Comparison of ENCODE assay signal across 15 cellular contexts in the genomic region with DNA sequence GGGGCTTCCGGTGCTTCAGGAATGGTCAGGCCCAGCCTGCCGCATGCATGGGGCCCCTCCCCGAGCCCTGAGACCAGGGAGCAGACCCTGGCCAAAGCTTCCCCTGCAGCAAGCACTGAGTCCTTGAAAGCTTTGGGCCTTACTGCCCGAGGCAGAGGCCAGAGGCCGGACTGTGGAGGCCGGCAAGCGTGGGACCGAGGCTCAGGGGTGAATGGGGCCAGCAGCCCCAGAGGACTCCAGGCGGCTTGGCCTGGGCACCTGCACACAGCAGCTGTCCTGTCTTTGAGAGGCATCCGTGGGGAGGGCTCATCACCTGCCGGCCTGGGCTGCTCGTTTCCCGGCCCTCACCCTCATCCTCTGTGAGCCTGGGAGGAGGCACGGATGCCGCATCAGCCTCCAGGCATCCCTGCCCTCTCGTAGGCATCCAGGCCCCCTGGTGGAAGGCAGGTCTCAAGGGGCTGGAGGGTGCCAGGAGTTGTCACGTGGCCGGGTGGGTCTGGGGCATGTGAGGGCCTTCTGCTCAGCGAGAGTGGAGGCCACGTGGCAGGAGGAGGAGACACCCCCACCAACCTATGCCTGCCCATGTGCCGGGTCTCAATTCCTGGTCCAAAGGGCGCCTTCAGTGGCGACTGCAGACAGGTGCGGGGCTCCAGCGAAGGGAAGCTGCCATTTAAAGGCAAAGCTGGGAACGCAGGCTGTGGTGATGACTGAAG. TPM values are rescaled to one million over a fixed set of nuclear protein-coding genes. Genes with fewer than 3 reads are reported as not detected.
A peak's percentile ranks its signal among the peaks of the same experiment; 100 is the strongest.
DNase-seq lines count a peak whose midpoint lies in the region; ATAC-seq and TF ChIP-seq lines count a peak whose summit lies in the region.
"Had no signal": no experiment of that assay in that cellular context is flagged by ENCODE, and none has a peak within 500 bp of the region (broad histone marks: within the 10 kb centered on the region; RNA-seq: fewer than 3 reads in every experiment).

No MANE protein-coding gene starts in this region.

- H3K9me3 ChIP-seq in IMR-90 (ENCODE audit: control insufficient read depth, insufficient read depth, low read length), result no peaks in the 10 kb centered on the region
- no peaks in the 10 kb centered on the region for H3K9me3 ChIP-seq in stomach
- no peaks in the 10 kb centered on the region for H3K9me3 ChIP-seq in heart right ventricle
- H3K9me3 ChIP-seq: right atrium auricular region, suprapubic skin had no signal

- no TSS peak for BruUV-seq in IMR-90 (replicated peaks; lab: Mats Ljungman, UMichigan)

- TF ChIP-seq RAD21 in IMR-90 (IDR thresholded peaks at IDR 0.05; ENCODE audit: low read length), result 0 out of 2 replicates have a peak, but pooled peaks have one; percentile 13

- 97% methylated on average over 12 of the region's 26 CpGs; no CpG with 5 or more reads in 1 of the 2 experiments for WGBS in IMR-90 (ENCODE audit: extremely low coverage in 2 of 2, insufficient read length in 1 of 2), 2 experiments
- 75 to 89% (median 79%) methylated on average over 18 to 26 of the region's 26 CpGs for WGBS in stomach, 5 donors
- WGBS in heart right ventricle, 2 donors, result 83 to 84% methylated on average over 26 of the region's 26 CpGs

- H3K27ac ChIP-seq in IMR-90 (ENCODE audit: insufficient read depth, low read length) (no peak overlapping the region), stomach (peak overlapping the region in 3 of 5 donors; percentile 76 to 85 (median 81)), heart right ventricle (no peak overlapping the region)
- H3K27ac ChIP-seq: right atrium auricular region, suprapubic skin had no signal

- TF ChIP-seq EP300 in stomach (IDR thresholded peaks at IDR 0.05), result no peak

- H2BK15ac ChIP-seq in IMR-90 (ENCODE audit: low read depth, low read length), result no peak overlapping the region

- H3K23ac ChIP-seq in IMR-90 (ENCODE audit: low read depth, low read length), result no peak overlapping the region

- no peak overlapping the region for H2AFZ ChIP-seq in IMR-90 (replicated peaks; ENCODE audit: low read length, poor library complexity)

- TF ChIP-seq CTCF in IMR-90 (conservative IDR thresholded peaks at IDR 0.05; ENCODE audit: low read depth, low read length), result 0 out of 2 replicates have a peak, but pooled peaks have one; percentile 16
- no peak for TF ChIP-seq CTCF in stomach (IDR thresholded peaks at IDR 0.05)
- no peak for TF ChIP-seq CTCF in heart right ventricle (IDR thresholded peaks at IDR 0.05)

- CTCF ChIA-PET in IMR-90 (lab: Yijun Ruan, JAX), result no interaction called here

- no peak overlapping the region for H3K18ac ChIP-seq in IMR-90 (ENCODE audit: low read depth, low read length)

- ATAC-seq in IMR-90 (ENCODE audit: low read depth) (no peak), heart right ventricle (no peak), HG02938 (IDR thresholded peaks at IDR 0.05; ENCODE audit: unreplicated experiment) (no peak)
- ATAC-seq: natural killer cell treated with Interleukin-12 subunit alpha and Interleukin-12 subunit beta and Interleukin-15 and Interleukin-18, amount 100 ng/mL, for 72 hours had no signal

- no peak overlapping the region for H2AK9ac ChIP-seq in IMR-90 (replicated peaks; ENCODE audit: low read depth, low read length, poor library complexity)

- peaks cover 18% of the 10 kb centered on the region for H3K4me1 ChIP-seq in IMR-90 (ENCODE audit: control insufficient read depth, insufficient read depth, low read length)
- H3K4me1 ChIP-seq in stomach, result peaks cover 30 to 47% (median 40%) of the 10 kb centered on the region in 4 donors
- peaks cover 3 to 33% (median 12%) of the 10 kb centered on the region in 9 donors for H3K4me1 ChIP-seq in heart right ventricle
- H3K4me1 ChIP-seq: suprapubic skin had no signal

- peaks cover 8% of the 10 kb centered on the region for H3K9me1 ChIP-seq in IMR-90 (ENCODE audit: insufficient read depth, low read length)

- no peak overlapping the region for H4K5ac ChIP-seq in IMR-90 (ENCODE audit: low read depth, low read length)

- H3K27me3 ChIP-seq in IMR-90 (ENCODE audit: control insufficient read depth, insufficient read depth, low read length) (no peaks in the 10 kb centered on the region; the same call in 1 of the 2 replicates), stomach (peaks cover 0 to 39% (median 0%) of the 10 kb centered on the region in 3 donors), heart right ventricle (peaks cover 0 to 32% (median 19%) of the 10 kb centered on the region in 7 donors)
- H3K27me3 ChIP-seq: right atrium auricular region had no signal

- no peak overlapping the region for H2BK5ac ChIP-seq in IMR-90 (ENCODE audit: low read depth, low read length, poor library complexity, severe bottlenecking)

- DNase-seq in IMR-90 (no peak), SHP77 (lab: John Stamatoyannopoulos, UW) (peak; percentile 89 to 92), left kidney (ENCODE audit: low read depth, low spot score) (peak; percentile 41), stomach (no peak), activated T-cell treated with anti-CD3 and anti-CD28 coated beads for 4 hours (no peak), heart right ventricle (no peak)
- DNase-seq: CD4-positive, CD25-positive, alpha-beta regulatory T cell; EL; NCI-H446 treated with DMSO at 0.1 percent for 48 hours had no signal

- H4K20me1 ChIP-seq in IMR-90 (ENCODE audit: insufficient read depth, low read length), result no peaks in the 10 kb centered on the region; the same call in 1 of the 2 replicates

- no peak overlapping the region for H2AK5ac ChIP-seq in IMR-90 (ENCODE audit: low read depth, low read length)

- H2BK20ac ChIP-seq in IMR-90 (ENCODE audit: low read depth, low read length), result no peak overlapping the region

- POLR2A ChIA-PET in IMR-90 (lab: Charles Lee; ENCODE audit: unreplicated experiment), result no interaction called here

- H3K4ac ChIP-seq in IMR-90 (ENCODE audit: low read depth, low read length), result no peak overlapping the region

- H4K91ac ChIP-seq in IMR-90 (ENCODE audit: insufficient read depth, low read depth, low read length), result no peak overlapping the region

- H3K56ac ChIP-seq in IMR-90 (ENCODE audit: extremely low read depth, insufficient read depth, low read length), result no peak overlapping the region

- H2BK120ac ChIP-seq in IMR-90 (ENCODE audit: low read depth, low read length), result no peak overlapping the region

- H4K8ac ChIP-seq in IMR-90 (ENCODE audit: low read depth in 2 of 2, low read length in 2 of 2), result no peak overlapping the region

- dilution Hi-C loops in IMR-90 (cut with HindIII; ENCODE audit: low sequenced_read_pairs, unreplicated experiment), result no loop called here

- H3K14ac ChIP-seq in IMR-90 (replicated peaks; ENCODE audit: low read depth, low read length), result no peak overlapping the region

- no peak overlapping the region for H3K9ac ChIP-seq in IMR-90 (ENCODE audit: low read depth, low read length)

- TF ChIP-seq POLR2A in IMR-90 (IDR thresholded peaks at IDR 0.05; ENCODE audit: low read depth, low read length), result no peak
- no peak for TF ChIP-seq POLR2A in stomach (IDR thresholded peaks at IDR 0.05)

- H3K4me2 ChIP-seq in IMR-90 (ENCODE audit: low read depth, low read length), result no peak overlapping the region

- H3K79me1 ChIP-seq in IMR-90 (ENCODE audit: low read depth in 1 of 2, low read length in 2 of 2), result no peaks in the 10 kb centered on the region; a peak in 1 of 4 replicates

- H3K36me3 ChIP-seq in IMR-90 (ENCODE audit: control insufficient read depth, insufficient read depth, low read length) (no peaks in the 10 kb centered on the region), stomach (peaks cover 0 to 11% (median 0%) of the 10 kb centered on the region in 4 donors), heart right ventricle (no peaks in the 10 kb centered on the region)
- H3K36me3 ChIP-seq: right atrium auricular region, suprapubic skin had no signal

- in situ Hi-C loops in IMR-90 (cut with MboI; ENCODE audit: low sequenced_read_pairs), result no loop called here

- H3K4me3 ChIP-seq in IMR-90 (ENCODE audit: insufficient read depth, low read depth, low read length), result no peak overlapping the region
- no peak overlapping the region for H3K4me3 ChIP-seq in stomach
- H3K4me3 ChIP-seq in heart right ventricle, result no peak overlapping the region
- H3K4me3 ChIP-seq: right atrium auricular region, suprapubic skin had no signal

- intact Hi-C loops in IMR-90 (cut with micrococcal nuclease) (no loop called here), stomach (cut with DNase I; ENCODE audit: low total_unique reads) (no loop called here), heart right ventricle (cut with DNase I) (no loop called here)

RNA-seq across cellular contexts. Expression of a gene that starts 31.4 kb away (rescaled TPM):
- 1.6 and 1.7 TPM in 2 replicates for total RNA-seq in IMR-90 (2012; rRNA removed)
- polyA plus RNA-seq in IMR-90 (2012; rRNA removed), result 5.8 and 6.1 TPM in 2 replicates
- 4.9 and 8.1 TPM in 2 replicates for polyA plus RNA-seq in IMR-90 (2012; cell fraction: cytosol; rRNA removed)
- polyA plus RNA-seq in IMR-90 (2012; cell fraction: nucleus; rRNA removed; ENCODE audit: low replicate concordance), result 12.2 and 35.8 TPM in 2 replicates
- total RNA-seq in stomach, result 10 to 100 TPM; 15.8 to 49.6 (median 33.3) TPM
- polyA plus RNA-seq in stomach, result 10 to 100 TPM in 1 of 3 donors, 1 to 10 TPM in 2; 1.5 to 14.5 (median 4.2) TPM
- 1 to 10 TPM; 1.7 to 6.0 (median 2.2) TPM for total RNA-seq in heart right ventricle
- polyA plus RNA-seq in heart right ventricle, result 1 to 10 TPM; 7.1 to 8.7 TPM
- total RNA-seq: endothelial cell of umbilical vein had no signal

RNA-seq across cellular contexts. Expression of a gene that starts 40.8 kb away (rescaled TPM):
- not detected in 2 replicates for total RNA-seq in IMR-90 (2012; rRNA removed)
- not detected in 2 replicates for polyA plus RNA-seq in IMR-90 (2012; rRNA removed)
- not detected in 2 replicates for polyA plus RNA-seq in IMR-90 (2012; cell fraction: cytosol; rRNA removed)
- not detected in 2 replicates for polyA plus RNA-seq in IMR-90 (2012; cell fraction: nucleus; rRNA removed; ENCODE audit: low replicate concordance)
- 10 to 100 TPM in 1 of 5 donors, not detected in 4; 22.9 TPM for total RNA-seq in stomach
- polyA plus RNA-seq in stomach, result 1 to 10 TPM in 1 of 3 donors, under 1 TPM in 1, not detected in 1; 0.10 to 1.2 TPM
- total RNA-seq in heart right ventricle, result under 1 TPM in 1 of 10 donors, not detected in 9; 0.37 TPM
- polyA plus RNA-seq in heart right ventricle, result under 1 TPM in 1 of 2 donors, not detected in 1; 0.06 TPM
- total RNA-seq: CD4-positive, CD25-positive, alpha-beta regulatory T cell; endothelial cell of umbilical vein; lung microvascular endothelial cell; right atrium auricular region had no signal
- polyA plus RNA-seq: CD4-positive, CD25-positive, alpha-beta regulatory T cell; endothelial cell of umbilical vein had no signal

RNA-seq across cellular contexts. Expression of a gene that starts 45.7 kb away (rescaled TPM):
- total RNA-seq in IMR-90 (2012; rRNA removed) (not detected in 2 replicates), stomach (100 to 1,000 TPM in 2 of 5 donors, 10 to 100 TPM in 1, 1 to 10 TPM in 1, not detected in 1; 1.8 to 158 (median 70.5) TPM), heart right ventricle (1 to 10 TPM in 7 of 10 donors, under 1 TPM in 3; 0.33 to 5.2 (median 1.8) TPM)
- polyA plus RNA-seq in IMR-90 (2012; rRNA removed) (not detected in 2 replicates), stomach (100 to 1,000 TPM in 1 of 3 donors, 10 to 100 TPM in 2; 19.0 to 164 (median 47.9) TPM), heart right ventricle (1 to 10 TPM; 1.7 to 6.4 TPM)
- not detected in 2 replicates for polyA plus RNA-seq in IMR-90 (2012; cell fraction: cytosol; rRNA removed)
- polyA plus RNA-seq in IMR-90 (2012; cell fraction: nucleus; rRNA removed; ENCODE audit: low replicate concordance), result not detected in 2 replicates
- total RNA-seq: CD4-positive, CD25-positive, alpha-beta regulatory T cell; endothelial cell of umbilical vein; lung microvascular endothelial cell had no signal
- polyA plus RNA-seq: CD4-positive, CD25-positive, alpha-beta regulatory T cell; endothelial cell of umbilical vein had no signal

RNA-seq across cellular contexts. Expression of a gene that starts 56.2 kb away (rescaled TPM):
- total RNA-seq in IMR-90 (2012; rRNA removed) (not detected in 2 replicates), stomach (100 to 1,000 TPM in 3 of 5 donors, 10 to 100 TPM in 2; 15.4 to 202 (median 110) TPM), heart right ventricle (10 to 100 TPM in 1 of 10 donors, 1 to 10 TPM in 7, under 1 TPM in 2; 0.53 to 11.4 (median 2.2) TPM)
- polyA plus RNA-seq in IMR-90 (2012; rRNA removed) (not detected in 2 replicates), stomach (100 to 1,000 TPM in 1 of 3 donors, 10 to 100 TPM in 2; 16.9 to 115 (median 32.1) TPM), heart right ventricle (1 to 10 TPM; 1.5 to 5.8 TPM)
- not detected in 2 replicates for polyA plus RNA-seq in IMR-90 (2012; cell fraction: cytosol; rRNA removed)
- polyA plus RNA-seq in IMR-90 (2012; cell fraction: nucleus; rRNA removed; ENCODE audit: low replicate concordance), result not detected in 2 replicates
- total RNA-seq: CD4-positive, CD25-positive, alpha-beta regulatory T cell; endothelial cell of umbilical vein; lung microvascular endothelial cell had no signal
- polyA plus RNA-seq: CD4-positive, CD25-positive, alpha-beta regulatory T cell; endothelial cell of umbilical vein had no signal

Comparison
In these comparisons a context has a peak if more than half of its experiments do, and no peak if none do; other contexts are left out.
1. DNase-seq: peak in SHP77 (2 of 2) and left kidney (single experiment); none in IMR-90 (single experiment), stomach (single experiment), activated T-cell treated with anti-CD3 and anti-CD28 coated beads for 4 hours (single experiment) and heart right ventricle (0 of 2).
2. H3K27ac ChIP-seq: peak in stomach (3 of 5); none in IMR-90 (single experiment) and heart right ventricle (0 of 10).